In genomic region chr4:175946472-175947116, GRCh38 we compare ENCODE assay signal across 10 cellular contexts.
DNase-seq lines count a peak whose midpoint lies in the region; ATAC-seq and TF ChIP-seq lines count a peak whose summit lies in the region.
"Had no signal": no experiment of that assay in that cellular context is flagged by ENCODE, and none has a peak within 500 bp of the region (broad histone marks: within the 10 kb centered on the region; RNA-seq: fewer than 3 reads in every experiment).

No MANE protein-coding gene starts in this region.

- TF ChIP-seq CTCF in activated CD8-positive, alpha-beta T cell treated with anti-CD3 and anti-CD28 coated beads for 36 hours (IDR thresholded peaks at IDR 0.05) = no peak
- TF ChIP-seq CTCF in spleen (IDR thresholded peaks at IDR 0.05 in 8 of 11, conservative IDR thresholded peaks at IDR 0.05 in 3 of 11) (no peak), RWPE1 (conservative IDR thresholded peaks at IDR 0.05; ENCODE audit: low read depth) (no peak), PC-9 (conservative IDR thresholded peaks at IDR 0.05) (no peak)

- H3K4me1 ChIP-seq in spleen = peaks cover 0 to 13% (median 0%) of the 10 kb centered on the region in 6 donors
- no peaks in the 10 kb centered on the region for H3K4me1 ChIP-seq in PC-9 (replicated peaks; ENCODE audit: insufficient read depth)
- H3K4me1 ChIP-seq: ascending aorta had no signal

- H3K36me3 ChIP-seq in spleen (no peaks in the 10 kb centered on the region), PC-9 (ENCODE audit: low read depth) (no peaks in the 10 kb centered on the region)
- H3K36me3 ChIP-seq: ascending aorta, sigmoid colon had no signal

- TF ChIP-seq POLR2A in spleen (IDR thresholded peaks at IDR 0.05) = no peak

- peaks cover 4% of the 10 kb centered on the region for H3K27me3 Mint-ChIP-seq in activated CD8-positive, alpha-beta T cell treated with anti-CD3 and anti-CD28 coated beads, Interleukin-2, amount 10 ng/mL, durations not matched to agents 7 days and 5 days (ENCODE audit: low read depth)
- H3K27me3 Mint-ChIP-seq in activated CD8-positive, alpha-beta T cell treated with anti-CD3 and anti-CD28 coated beads for 36 hours = peaks cover 5% of the 10 kb centered on the region

- no peaks in the 10 kb centered on the region for H4K20me1 ChIP-seq in PC-9 (ENCODE audit: insufficient read depth)

- intact Hi-C loops in activated CD8-positive, alpha-beta T cell treated with anti-CD3 and anti-CD28 coated beads for 36 hours (cut with micrococcal nuclease) = loop anchor here (5.0 kb wide), 1 partner anchor 396 kb away; no protein-coding TSS in a partner anchor
- intact Hi-C loops in spleen (cut with DNase I; ENCODE audit: low total_unique reads) = no loop called here
- intact Hi-C loops in PC-9 (cut with micrococcal nuclease; ENCODE audit: unreplicated experiment) = loop anchor here (2.0 kb wide), 1 partner anchor 394 kb away; no protein-coding TSS in a partner anchor

- H3K9me2 ChIP-seq in PC-9 (ENCODE audit: insufficient read depth) = no peaks in the 10 kb centered on the region

- no peak overlapping the region for H3K4me2 ChIP-seq in PC-9

- no peaks in the 10 kb centered on the region for H3K79me2 ChIP-seq in PC-9 (ENCODE audit: low read depth)

- H3K36me3 Mint-ChIP-seq in activated CD8-positive, alpha-beta T cell treated with anti-CD3 and anti-CD28 coated beads, Interleukin-2, amount 10 ng/mL, durations not matched to agents 7 days and 5 days (ENCODE audit: low read depth) = no peaks in the 10 kb centered on the region
- H3K36me3 Mint-ChIP-seq in activated CD8-positive, alpha-beta T cell treated with anti-CD3 and anti-CD28 coated beads for 36 hours (ENCODE audit: low read depth) = no peaks in the 10 kb centered on the region

- no peaks in the 10 kb centered on the region for H3K9me3 Mint-ChIP-seq in activated CD8-positive, alpha-beta T cell treated with anti-CD3 and anti-CD28 coated beads, Interleukin-2, amount 10 ng/mL, durations not matched to agents 7 days and 5 days (ENCODE audit: insufficient read depth)
- no peaks in the 10 kb centered on the region for H3K9me3 Mint-ChIP-seq in activated CD8-positive, alpha-beta T cell treated with anti-CD3 and anti-CD28 coated beads for 36 hours

- peak overlapping the region; percentile 16 to 75 (median 63) for H3K27ac ChIP-seq in spleen
- H3K27ac ChIP-seq in RWPE1 = no peak overlapping the region
- H3K27ac ChIP-seq in PC-9 = no peak overlapping the region
- H3K27ac ChIP-seq: ascending aorta, sigmoid colon had no signal

- H3F3A ChIP-seq in PC-9 (ENCODE audit: insufficient read depth, low read depth) = no peaks in the 10 kb centered on the region

- H3K4me3 ChIP-seq in spleen (peak overlapping the region in 5 of 8 donors; percentile 8 to 54 (median 13)), PC-9 (no peak overlapping the region)
- H3K4me3 ChIP-seq: ascending aorta had no signal

- 6 to 12% (median 7%) methylated on average over 6 of the region's 6 CpGs for WGBS in spleen, 5 donors

- H3K4me1 Mint-ChIP-seq in activated CD8-positive, alpha-beta T cell treated with anti-CD3 and anti-CD28 coated beads, Interleukin-2, amount 10 ng/mL, durations not matched to agents 7 days and 5 days (ENCODE audit: low read depth) = peaks cover 7% of the 10 kb centered on the region
- peaks cover 3% of the 10 kb centered on the region for H3K4me1 Mint-ChIP-seq in activated CD8-positive, alpha-beta T cell treated with anti-CD3 and anti-CD28 coated beads for 36 hours (ENCODE audit: low read depth)

- CTCF ChIA-PET in activated CD8-positive, alpha-beta T cell treated with anti-CD3 and anti-CD28 coated beads, Interleukin-2, amount 10 ng/mL, durations not matched to agents 7 days and 5 days (lab: Charles Lee) = interaction anchor here (1.2 kb wide), 1 partner anchor 14 kb away, joined by 4 read pairs; no protein-coding TSS in a partner anchor
- CTCF ChIA-PET in activated CD8-positive, alpha-beta T cell treated with anti-CD3 and anti-CD28 coated beads for 36 hours (lab: Charles Lee) = interaction anchor here (1.7 kb wide), 1 partner anchor 9 kb away, joined by 7 read pairs; no protein-coding TSS in a partner anchor
- CTCF ChIA-PET in RWPE1 (lab: Yijun Ruan, JAX) (interaction anchor here (1.0 to 1.2 kb wide), 3 partner anchors 9 to 394 kb away, joined by 3 to 4 read pairs (median 4); no protein-coding TSS in a partner anchor), PC-9 (lab: Charles Lee) (no interaction called here)

- peak overlapping the region; percentile 0 for H3K27ac Mint-ChIP-seq in activated CD8-positive, alpha-beta T cell treated with anti-CD3 and anti-CD28 coated beads, Interleukin-2, amount 10 ng/mL, durations not matched to agents 7 days and 5 days
- no peak overlapping the region for H3K27ac Mint-ChIP-seq in activated CD8-positive, alpha-beta T cell treated with anti-CD3 and anti-CD28 coated beads for 36 hours

- H2AFZ ChIP-seq in PC-9 = no peak overlapping the region

- H3K4me3 Mint-ChIP-seq in activated CD8-positive, alpha-beta T cell treated with anti-CD3 and anti-CD28 coated beads, Interleukin-2, amount 10 ng/mL, durations not matched to agents 7 days and 5 days = peak overlapping the region; percentile 4
- H3K4me3 Mint-ChIP-seq in activated CD8-positive, alpha-beta T cell treated with anti-CD3 and anti-CD28 coated beads for 36 hours = no peak overlapping the region

- H3K27me3 ChIP-seq in spleen (replicated peaks in 1 of 7) (no peaks in the 10 kb centered on the region), PC-9 (ENCODE audit: insufficient read depth, low read depth) (no peaks in the 10 kb centered on the region)
- H3K27me3 ChIP-seq: ascending aorta, sigmoid colon had no signal

- POLR2A ChIA-PET in activated CD8-positive, alpha-beta T cell treated with anti-CD3 and anti-CD28 coated beads, Interleukin-2, amount 10 ng/mL, durations not matched to agents 7 days and 5 days (lab: Charles Lee) = no interaction called here
- POLR2A ChIA-PET in activated CD8-positive, alpha-beta T cell treated with anti-CD3 and anti-CD28 coated beads for 36 hours (lab: Charles Lee) = no interaction called here
- POLR2A ChIA-PET in RWPE1 (lab: Yijun Ruan, JAX; ENCODE audit: low non-redundant PET) (no interaction called here), PC-9 (lab: Charles Lee; ENCODE audit: unreplicated experiment) (no interaction called here)

- no peak for DNase-seq in activated CD8-positive, alpha-beta T cell treated with anti-CD3 and anti-CD28 coated beads, Interleukin-2, amount 10 ng/mL, durations not matched to agents 7 days and 5 days
- no peak for DNase-seq in activated CD8-positive, alpha-beta T cell treated with anti-CD3 and anti-CD28 coated beads for 36 hours
- DNase-seq in NAMALWA (ENCODE audit: low spot score) (peak; percentile 21), dermis blood vessel endothelial cell (peak; percentile 4), spleen (peak; percentile 71), RWPE1 (ENCODE audit: low spot score) (no peak), PC-9 (no peak)
- DNase-seq: sigmoid colon had no signal

- no peaks in the 10 kb centered on the region for H3K9me3 ChIP-seq in spleen
- no peaks in the 10 kb centered on the region for H3K9me3 ChIP-seq in PC-9 (ENCODE audit: insufficient read depth, low read depth)
- H3K9me3 ChIP-seq: ascending aorta, sigmoid colon had no signal

- BruUV-seq in PC-9 (replicated peaks; lab: Mats Ljungman, UMichigan) = no TSS peak

- ATAC-seq in activated CD8-positive, alpha-beta T cell treated with anti-CD3 and anti-CD28 coated beads, Interleukin-2, amount 10 ng/mL, durations not matched to agents 7 days and 5 days = no peak
- no peak for ATAC-seq in activated CD8-positive, alpha-beta T cell treated with anti-CD3 and anti-CD28 coated beads for 36 hours
- no peak for ATAC-seq in HG03565 (IDR thresholded peaks at IDR 0.05; ENCODE audit: unreplicated experiment)

Comparison
In these comparisons a context has a peak if more than half of its experiments do, and no peak if none do; other contexts are left out.
1. DNase-seq: peak in NAMALWA (single experiment), dermis blood vessel endothelial cell (single experiment) and spleen (single experiment); none in activated CD8-positive, alpha-beta T cell treated with anti-CD3 and anti-CD28 coated beads, Interleukin-2, amount 10 ng/mL, durations not matched to agents 7 days and 5 days (single experiment), activated CD8-positive, alpha-beta T cell treated with anti-CD3 and anti-CD28 coated beads for 36 hours (single experiment), RWPE1 (single experiment) and PC-9 (0 of 2).
2. H3K27ac ChIP-seq: peak in spleen (8 of 8); none in RWPE1 (single experiment) and PC-9 (single experiment).